21 cellular contexts compared by ENCODE assay signal in the genomic region with DNA sequence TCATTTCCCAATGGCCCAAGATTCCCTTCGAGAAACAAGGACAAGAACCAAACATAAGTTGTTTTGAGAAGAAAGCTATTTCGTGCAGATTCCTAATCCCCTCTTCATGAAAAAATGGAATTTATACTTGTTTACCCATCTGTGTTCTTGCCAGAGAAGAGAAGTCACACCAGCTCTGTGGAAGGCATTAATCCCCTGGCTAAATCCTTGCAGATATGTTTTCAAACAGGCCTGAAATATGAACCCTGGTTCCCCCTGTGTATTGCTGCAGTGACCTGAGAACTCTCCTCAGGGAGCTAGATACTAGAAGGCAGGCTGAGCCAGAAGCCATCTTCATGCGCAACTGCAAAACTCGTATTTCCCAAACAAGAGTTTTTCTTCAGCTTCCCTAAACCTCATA.
DNase-seq lines count a peak whose midpoint lies in the region; ATAC-seq and TF ChIP-seq lines count a peak whose summit lies in the region.
"Had no signal": no experiment of that assay in that cellular context is flagged by ENCODE, and none has a peak within 500 bp of the region (broad histone marks: within the 10 kb centered on the region; RNA-seq: fewer than 3 reads in every experiment).

No MANE protein-coding gene starts in this region.

- peak overlapping the region in 2 of 3 experiments; percentile 44 to 64 for H3K27ac Mint-ChIP-seq in nephron
- H3K27ac Mint-ChIP-seq: CD8-positive, alpha-beta T cell; IgD-negative memory B cell had no signal

- H3K27me3 ChIP-seq in BLaER1 (no peaks in the 10 kb centered on the region), SJCRH30 (no peaks in the 10 kb centered on the region)
- H3K27me3 ChIP-seq in BLaER1 treated with 17β-estradiol and CSF1 and Interleukin-3, amounts not matched to agents 10 nM and 100 nM: no peaks in the 10 kb centered on the region

- DNase-seq in SJCRH30 (peak; percentile 13 to 53), activated T-cell treated with anti-CD3 and anti-CD28 coated beads for 4 hours (no peak)
- DNase-seq: C1 segment of cervical spinal cord; CD8-positive, alpha-beta T cell; DND-41; H7; MV-4-11; NCI-H1105 treated with DMSO at 0.1 percent for 48 hours; NCI-H2081 treated with DMSO at 0.1 percent for 48 hours; NCI-H446 treated with DMSO at 0.1 percent for 48 hours; NCI-H748 treated with DMSO at 0.1 percent for 48 hours; SHP77; SW 1271 had no signal

- H3K9me3 ChIP-seq in BLaER1 (peaks cover 37% of the 10 kb centered on the region), SJCRH30 (replicated peaks) (no peaks in the 10 kb centered on the region)
- H3K9me3 ChIP-seq in BLaER1 treated with 17β-estradiol and CSF1 and Interleukin-3, amounts not matched to agents 10 nM and 100 nM (replicated peaks in 1 of 11): peaks cover 15 to 60% (median 42%) of the 10 kb centered on the region in 11 experiments

- H3K4me3 ChIP-seq in BLaER1 (no peak overlapping the region), SJCRH30 (no peak overlapping the region)
- no peak overlapping the region for H3K4me3 ChIP-seq in BLaER1 treated with 17β-estradiol and CSF1 and Interleukin-3, amounts not matched to agents 10 nM and 100 nM
- H3K4me3 ChIP-seq: GM12878, SK-N-MC had no signal

- peaks cover 14% of the 10 kb centered on the region for H3K4me1 Mint-ChIP-seq in nephron
- H3K4me1 Mint-ChIP-seq: IgD-negative memory B cell had no signal

- H3K36me3 ChIP-seq in BLaER1 (no peaks in the 10 kb centered on the region), SJCRH30 (no peaks in the 10 kb centered on the region)
- no peaks in the 10 kb centered on the region for H3K36me3 ChIP-seq in BLaER1 treated with 17β-estradiol and CSF1 and Interleukin-3, amounts not matched to agents 10 nM and 100 nM

- H3K4me1 ChIP-seq in BLaER1 (peaks cover 39% of the 10 kb centered on the region), SJCRH30 (no peaks in the 10 kb centered on the region; the same call in 1 of the 2 replicates)
- peaks cover 10 to 44% (median 25%) of the 10 kb centered on the region in 10 experiments for H3K4me1 ChIP-seq in BLaER1 treated with 17β-estradiol and CSF1 and Interleukin-3, amounts not matched to agents 10 nM and 100 nM

- no peak overlapping the region for H3K4me3 Mint-ChIP-seq in nephron
- H3K4me3 Mint-ChIP-seq: CD8-positive, alpha-beta T cell; IgD-negative memory B cell had no signal

- H3K36me3 Mint-ChIP-seq in nephron (ENCODE audit: low read depth): no peaks in the 10 kb centered on the region
- H3K36me3 Mint-ChIP-seq: CD8-positive, alpha-beta T cell; IgD-negative memory B cell had no signal

- H4K20me1 ChIP-seq in BLaER1: no peaks in the 10 kb centered on the region
- H4K20me1 ChIP-seq in BLaER1 treated with 17β-estradiol and CSF1 and Interleukin-3, amounts not matched to agents 10 nM and 100 nM: no peaks in the 10 kb centered on the region

- no peaks in the 10 kb centered on the region for H3K27me3 Mint-ChIP-seq in nephron (ENCODE audit: low read depth)

- TF ChIP-seq CTCF in nephron (IDR thresholded peaks at IDR 0.05; ENCODE audit: unreplicated experiment in 3 of 3): no peak

- H3K9me3 Mint-ChIP-seq in nephron: no peaks in the 10 kb centered on the region

- H3K27ac ChIP-seq in BLaER1 (peak overlapping the region; percentile 36), SJCRH30 (no peak overlapping the region)
- H3K27ac ChIP-seq in BLaER1 treated with 17β-estradiol and CSF1 and Interleukin-3, amounts not matched to agents 10 nM and 100 nM: peak overlapping the region in 3 of 11 experiments; percentile 19 to 45 (median 41); a peak in 6 of 22 replicates
- H3K27ac ChIP-seq: SK-N-MC had no signal

- peak overlapping the region; percentile 51 for H3K4me2 ChIP-seq in BLaER1
- peak overlapping the region in 8 of 11 experiments; percentile 2 to 64 (median 54); a peak in 14 of 22 replicates for H3K4me2 ChIP-seq in BLaER1 treated with 17β-estradiol and CSF1 and Interleukin-3, amounts not matched to agents 10 nM and 100 nM

- ATAC-seq in HG02870 (IDR thresholded peaks at IDR 0.05; ENCODE audit: unreplicated experiment): no peak
- no peak for ATAC-seq in HG02973 (IDR thresholded peaks at IDR 0.05; ENCODE audit: unreplicated experiment)
- ATAC-seq: CD8-positive, alpha-beta T cell; GM12878 had no signal

- H3K9ac ChIP-seq in BLaER1: no peak overlapping the region
- H3K9ac ChIP-seq in BLaER1 treated with 17β-estradiol and CSF1 and Interleukin-3, amounts not matched to agents 10 nM and 100 nM: no peak overlapping the region
